In the genomic region with DNA sequence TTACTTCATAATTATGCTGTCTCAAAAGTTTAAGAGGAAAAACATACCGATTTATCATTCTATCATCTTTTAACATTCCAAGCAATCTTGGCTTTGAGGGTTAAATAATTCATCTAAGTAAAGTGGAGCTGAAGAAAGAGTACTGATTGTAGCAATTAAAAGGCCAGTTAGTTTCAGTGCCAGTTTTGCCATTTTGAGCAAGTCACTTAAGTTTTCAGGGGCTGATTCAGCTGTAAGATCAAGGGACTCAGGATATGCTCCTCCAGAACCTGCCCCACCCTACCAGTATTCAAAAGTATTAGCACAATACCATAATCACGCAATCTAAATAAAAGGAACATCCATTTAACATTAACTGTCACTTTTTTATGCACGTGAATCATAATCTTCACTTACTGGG, we compare ENCODE assay signal across 7 cellular contexts. TPM values are rescaled to one million over a fixed set of nuclear protein-coding genes. Genes with fewer than 3 reads are reported as not detected.
DNase-seq lines count a peak whose midpoint lies in the region; ATAC-seq and TF ChIP-seq lines count a peak whose summit lies in the region.

No MANE protein-coding gene starts in this region.

- BruUV-seq in PC-3 (replicated peaks; lab: Mats Ljungman, UMichigan) = no TSS peak

- H3K4me3 ChIP-seq in GM12864 (ENCODE audit: low read depth, low read length) (peak overlapping the region; percentile 98), PC-3 (ENCODE audit: low read length) (peak overlapping the region; percentile 99), endocrine pancreas (ENCODE audit: control insufficient read depth, insufficient read depth, low read length) (peak overlapping the region; percentile 75), rectal smooth muscle tissue (ENCODE audit: low read length) (peak overlapping the region; percentile 16)

- POLR2A ChIA-PET in PC-3 (lab: Charles Lee; ENCODE audit: unreplicated experiment) = no interaction called here

- intact Hi-C loops in PC-3 (cut with micrococcal nuclease) = loop anchor here (2.0 kb wide), 2 partner anchors 16 to 138 kb away; a partner anchor contains a TSS

- H3K27me3 ChIP-seq in PC-3 (ENCODE audit: low read length) (no peaks in the 10 kb centered on the region), endocrine pancreas (ENCODE audit: control insufficient read depth, insufficient read depth, low read length) (no peaks in the 10 kb centered on the region), rectal smooth muscle tissue (ENCODE audit: control insufficient read depth, insufficient read depth, low read length) (no peaks in the 10 kb centered on the region)

- H3K4me1 ChIP-seq in PC-3 (ENCODE audit: insufficient read depth, low read length) = peaks cover 20% of the 10 kb centered on the region
- peaks cover 13% of the 10 kb centered on the region for H3K4me1 ChIP-seq in endocrine pancreas (ENCODE audit: control insufficient read depth, insufficient read depth, low read length)
- H3K4me1 ChIP-seq in rectal smooth muscle tissue (ENCODE audit: control insufficient read depth, insufficient read depth, low read length) = peaks cover 13% of the 10 kb centered on the region

- ATAC-seq in PC-3 (no peak), GM21447 (IDR thresholded peaks at IDR 0.05; ENCODE audit: unreplicated experiment) (no peak), HG03196 (IDR thresholded peaks at IDR 0.05; ENCODE audit: unreplicated experiment) (no peak)

- H3F3A ChIP-seq in PC-3 (ENCODE audit: low read length, unreplicated experiment) = no peaks in the 10 kb centered on the region

- H3K27ac ChIP-seq in PC-3 (ENCODE audit: low read length) = no peak overlapping the region
- no peak overlapping the region for H3K27ac ChIP-seq in rectal smooth muscle tissue (ENCODE audit: low read depth, low read length)

- CTCF ChIA-PET in PC-3 (lab: Charles Lee) = no interaction called here

- DNase-seq in GM12864 (ENCODE audit: low read depth) (no peak), PC-3 (peak; percentile 23), glomerular visceral epithelial cell (ENCODE audit: extremely low spot score) (no peak)

- H3K79me2 ChIP-seq in PC-3 (ENCODE audit: low read length) = peaks cover 67% of the 10 kb centered on the region

- H3K4me2 ChIP-seq in PC-3 (ENCODE audit: low read length) = peak overlapping the region; percentile 89

- H3K36me3 ChIP-seq in PC-3 (ENCODE audit: low read depth, low read length) = peaks cover 33% of the 10 kb centered on the region
- H3K36me3 ChIP-seq in endocrine pancreas (ENCODE audit: control insufficient read depth, insufficient read depth, low read length) = no peaks in the 10 kb centered on the region
- no peaks in the 10 kb centered on the region for H3K36me3 ChIP-seq in rectal smooth muscle tissue (ENCODE audit: control insufficient read depth, insufficient read depth, low read length)

- no peaks in the 10 kb centered on the region for H3K9me3 ChIP-seq in PC-3 (ENCODE audit: low read length)
- no peaks in the 10 kb centered on the region for H3K9me3 ChIP-seq in endocrine pancreas (ENCODE audit: control insufficient read depth, low read length)

- TF ChIP-seq CTCF in GM12864 (IDR thresholded peaks at IDR 0.05; ENCODE audit: low read depth, low read length, missing control alignments) (no peak), PC-3 (conservative IDR thresholded peaks at IDR 0.05; ENCODE audit: low read depth, low read length) (no peak)

- H3K9ac ChIP-seq in PC-3 (ENCODE audit: low read length) (peak overlapping the region; percentile 89; the same call in 1 of the 2 replicates), endocrine pancreas (ENCODE audit: control insufficient read depth, insufficient read depth, low read length) (peak overlapping the region; percentile 10), rectal smooth muscle tissue (ENCODE audit: low read length) (no peak overlapping the region)

- no peaks in the 10 kb centered on the region for H3K9me2 ChIP-seq in PC-3 (replicated peaks; ENCODE audit: low read length)

- H2AFZ ChIP-seq in PC-3 (ENCODE audit: low read length) = no peak overlapping the region

- peaks cover 23% of the 10 kb centered on the region for H4K20me1 ChIP-seq in PC-3 (ENCODE audit: low read length)

RNA-seq across cellular contexts. Expression of a gene that starts 1.9 kb away (rescaled TPM):
- total RNA-seq in PC-3 (2014; rRNA removed) = 70.1 and 98.7 TPM in 2 replicates

RNA-seq across cellular contexts. Expression of a gene that starts 45.2 kb away (rescaled TPM):
- not detected in 2 replicates for total RNA-seq in PC-3 (2014; rRNA removed)

Comparison
In these comparisons a context has a peak if more than half of its experiments do, and no peak if none do; other contexts are left out.
1. H3K4me3 ChIP-seq: peak in every context shown above with its lines; median percentile 99 in PC-3; 98 in GM12864; 75 in endocrine pancreas; 16 in rectal smooth muscle tissue.